8 cellular contexts compared by ENCODE assay signal in genomic region chr4:163493643-163494359, GRCh38. TPM values are rescaled to one million over a fixed set of nuclear protein-coding genes. Genes with fewer than 3 reads are reported as not detected.
DNase-seq lines count a peak whose midpoint lies in the region; ATAC-seq, FAIRE-seq and TF ChIP-seq lines count a peak whose summit lies in the region.

No MANE protein-coding gene starts in this region.

- H4K20me1 ChIP-seq in keratinocyte (ENCODE audit: control insufficient read depth, extremely low read depth, insufficient read depth, low read length): peaks cover 5% of the 10 kb centered on the region

- peak overlapping the region; percentile 95 for H2AFZ ChIP-seq in keratinocyte (ENCODE audit: control insufficient read depth, low read length)

- peak overlapping the region; percentile 93 for H3K27ac ChIP-seq in 22Rv1
- peak overlapping the region; percentile 42 to 90 (median 70) for H3K27ac ChIP-seq in adrenal gland
- peak overlapping the region; percentile 95 for H3K27ac ChIP-seq in keratinocyte (ENCODE audit: control insufficient read depth, insufficient read depth, low read length)
- peak overlapping the region; percentile 84 for H3K27ac ChIP-seq in subcutaneous abdominal adipose tissue (ENCODE audit: low read depth, low read length)

- H3K9me3 ChIP-seq in adrenal gland (replicated peaks in 1 of 3): no peaks in the 10 kb centered on the region
- no peaks in the 10 kb centered on the region for H3K9me3 ChIP-seq in keratinocyte (ENCODE audit: control insufficient read depth, low read depth, low read length)
- no peaks in the 10 kb centered on the region for H3K9me3 ChIP-seq in subcutaneous abdominal adipose tissue (ENCODE audit: control insufficient read depth in 5 of 5, low read length in 5 of 5)

- no peaks in the 10 kb centered on the region for H3K27me3 ChIP-seq in adrenal gland
- H3K27me3 ChIP-seq in keratinocyte (ENCODE audit: control insufficient read depth, extremely low read depth, insufficient read depth, low read length): no peaks in the 10 kb centered on the region
- no peaks in the 10 kb centered on the region for H3K27me3 ChIP-seq in subcutaneous abdominal adipose tissue (ENCODE audit: control insufficient read depth in 5 of 5, insufficient read depth in 4 of 5, low read length in 5 of 5)

- H3K4me1 ChIP-seq in adrenal gland (replicated peaks in 1 of 2): peaks cover 0 to 19% of the 10 kb centered on the region in 2 donors
- H3K4me1 ChIP-seq in keratinocyte (ENCODE audit: control insufficient read depth, extremely low read depth, insufficient read depth, low read length): peaks cover 10% of the 10 kb centered on the region
- peaks cover 0 to 27% (median 17%) of the 10 kb centered on the region in 5 donors for H3K4me1 ChIP-seq in subcutaneous abdominal adipose tissue (ENCODE audit: control insufficient read depth in 5 of 5, insufficient read depth in 5 of 5, low read length in 5 of 5)

- 43 to 48% (median 47%) methylated on average over 28 of the region's 28 CpGs for WGBS in adrenal gland, 4 donors

- intact Hi-C loops in adrenal gland (cut with DNase I): no loop called here

- TF ChIP-seq POLR2A in adrenal gland (IDR thresholded peaks at IDR 0.05): no peak

- no peaks in the 10 kb centered on the region for H3K36me3 ChIP-seq in adrenal gland (replicated peaks in 1 of 2)
- no peaks in the 10 kb centered on the region for H3K36me3 ChIP-seq in keratinocyte (ENCODE audit: control insufficient read depth in 2 of 2, extremely low read depth in 1 of 2, insufficient read depth in 2 of 2, low read length in 2 of 2)
- no peaks in the 10 kb centered on the region for H3K36me3 ChIP-seq in subcutaneous abdominal adipose tissue (ENCODE audit: control insufficient read depth in 5 of 5, insufficient read depth in 5 of 5, low read length in 5 of 5)

- H3K9ac ChIP-seq in keratinocyte (ENCODE audit: control insufficient read depth, extremely low read depth, insufficient read depth, low read length): peak overlapping the region; percentile 99
- H3K9ac ChIP-seq in subcutaneous abdominal adipose tissue (ENCODE audit: low read length in 5 of 5): peak overlapping the region; percentile 89 to 98 (median 94)

- no peak for TF ChIP-seq CTCF in 22Rv1 (IDR thresholded peaks at IDR 0.05)
- no peak for TF ChIP-seq CTCF in adrenal gland (IDR thresholded peaks at IDR 0.05)
- no peak for TF ChIP-seq CTCF in keratinocyte (optimal IDR thresholded peaks at IDR 0.05 in 1 of 3, IDR thresholded peaks at IDR 0.05 in 1 of 3, conservative IDR thresholded peaks at IDR 0.05 in 1 of 3; ENCODE audit: extremely low read depth in 1 of 3, insufficient read depth in 2 of 3, low read length in 3 of 3)

- in situ Hi-C loops in ACHN (cut with HindIII; ENCODE audit: low pct_ligation_motif_present, low pct_unique_long_range_greater_than_20kb, low sequenced_read_pairs): no loop called here

- dilution Hi-C loops in keratinocyte (cut with MboI; ENCODE audit: extremely low pct_ligation_motif_present, low sequenced_read_pairs): no loop called here

- H3K4me2 ChIP-seq in keratinocyte (ENCODE audit: control insufficient read depth, extremely low read depth, insufficient read depth, low read depth, low read length): peak overlapping the region; percentile 93

- DNase-seq in LoVo (ENCODE audit: low spot score): peak; percentile 8
- DNase-seq in adrenal gland: peak in 4 of 7 donors; percentile 22 to 61 (median 40)
- DNase-seq in keratinocyte (ENCODE audit: low read depth, low spot score): no peak
- DNase-seq in mucosa of gallbladder (ENCODE audit: low spot score): no peak
- DNase-seq in ACHN: no peak

- H3K9me1 ChIP-seq in keratinocyte (ENCODE audit: control insufficient read depth, extremely low read depth, insufficient read depth, low read length): no peaks in the 10 kb centered on the region

- H3K79me2 ChIP-seq in keratinocyte (ENCODE audit: control insufficient read depth, insufficient read depth, low read length): peaks cover 42% of the 10 kb centered on the region

- no peak for FAIRE-seq in keratinocyte (lab: Jason Lieb, UNC)

- peak; percentile 19 for ATAC-seq in GM21360 (IDR thresholded peaks at IDR 0.05; ENCODE audit: unreplicated experiment)

- peak overlapping the region; percentile 7 to 89 (median 85) for H3K4me3 ChIP-seq in adrenal gland
- H3K4me3 ChIP-seq in keratinocyte (ENCODE audit: control insufficient read depth in 2 of 3, extremely low read depth in 1 of 3, insufficient read depth in 2 of 3, low read depth in 1 of 3, low read length in 3 of 3): peak overlapping the region; percentile 61 to 98 (median 92)
- H3K4me3 ChIP-seq in subcutaneous abdominal adipose tissue (ENCODE audit: low read depth in 1 of 5, low read length in 5 of 5): peak overlapping the region; percentile 55 to 98 (median 95)

RNA-seq across cellular contexts. Expression of gene TMA16, which starts 0.7 kb away (rescaled TPM):
- total RNA-seq in adrenal gland (10 to 100 TPM; 12.7 to 63.1 (median 17.8) TPM), mucosa of gallbladder (13.9 TPM)
- polyA plus RNA-seq in adrenal gland (10 to 100 TPM in 2 of 3 donors, 1 to 10 TPM in 1; 7.7 to 30.1 (median 11.5) TPM), keratinocyte (8.3 to 23.1 TPM (median 21.3 TPM) in 3 replicates)
- 28.9 TPM for polyA plus RNA-seq in keratinocyte (2011; ENCODE audit: low read depth)
- 15.5 and 16.4 TPM in 2 replicates for polyA plus RNA-seq in keratinocyte (2011; cell fraction: cytosol; rRNA removed)
- 9.6 and 15.8 TPM in 2 replicates for polyA plus RNA-seq in keratinocyte (2011; cell fraction: nucleus; rRNA removed)
- 26.2 and 44.6 TPM in 2 replicates for polyA plus RNA-seq in keratinocyte (2012; ENCODE audit: low replicate concordance)
- 3.3 to 10.9 TPM (median 5.1 TPM) in 3 replicates for polyA minus RNA-seq in keratinocyte
- polyA minus RNA-seq in keratinocyte (2011; cell fraction: cytosol; rRNA and poly(A)+ RNA removed): 14.8 TPM
- polyA minus RNA-seq in keratinocyte (2011; cell fraction: nucleus; rRNA and poly(A)+ RNA removed): 10.2 and 13.8 TPM in 2 replicates

RNA-seq across cellular contexts. Expression of gene TKTL2, which starts 20.2 kb away (rescaled TPM):
- total RNA-seq in adrenal gland (not detected), mucosa of gallbladder (not detected)
- polyA plus RNA-seq in adrenal gland (not detected), keratinocyte (not detected in 3 replicates)
- polyA plus RNA-seq in keratinocyte (2011; ENCODE audit: low read depth): not detected
- not detected in 2 replicates for polyA plus RNA-seq in keratinocyte (2011; cell fraction: cytosol; rRNA removed)
- not detected in 2 replicates for polyA plus RNA-seq in keratinocyte (2011; cell fraction: nucleus; rRNA removed)
- not detected in 2 replicates for polyA plus RNA-seq in keratinocyte (2012; ENCODE audit: low replicate concordance)
- not detected in 3 replicates for polyA minus RNA-seq in keratinocyte
- not detected for polyA minus RNA-seq in keratinocyte (2011; cell fraction: cytosol; rRNA and poly(A)+ RNA removed)
- not detected in 2 replicates for polyA minus RNA-seq in keratinocyte (2011; cell fraction: nucleus; rRNA and poly(A)+ RNA removed)

Comparison
In these comparisons a context has a peak if more than half of its experiments do, and no peak if none do; other contexts are left out.
1. DNase-seq: peak in LoVo (single experiment) and adrenal gland (4 of 7); none in keratinocyte (single experiment), mucosa of gallbladder (single experiment) and ACHN (single experiment).
2. Peak in every context shown above with its lines, with median percentiles within 50 percentile points of each other: H3K27ac ChIP-seq and H3K4me3 ChIP-seq.